Comparison of ENCODE assay signal across 20 cellular contexts in the genomic region with DNA sequence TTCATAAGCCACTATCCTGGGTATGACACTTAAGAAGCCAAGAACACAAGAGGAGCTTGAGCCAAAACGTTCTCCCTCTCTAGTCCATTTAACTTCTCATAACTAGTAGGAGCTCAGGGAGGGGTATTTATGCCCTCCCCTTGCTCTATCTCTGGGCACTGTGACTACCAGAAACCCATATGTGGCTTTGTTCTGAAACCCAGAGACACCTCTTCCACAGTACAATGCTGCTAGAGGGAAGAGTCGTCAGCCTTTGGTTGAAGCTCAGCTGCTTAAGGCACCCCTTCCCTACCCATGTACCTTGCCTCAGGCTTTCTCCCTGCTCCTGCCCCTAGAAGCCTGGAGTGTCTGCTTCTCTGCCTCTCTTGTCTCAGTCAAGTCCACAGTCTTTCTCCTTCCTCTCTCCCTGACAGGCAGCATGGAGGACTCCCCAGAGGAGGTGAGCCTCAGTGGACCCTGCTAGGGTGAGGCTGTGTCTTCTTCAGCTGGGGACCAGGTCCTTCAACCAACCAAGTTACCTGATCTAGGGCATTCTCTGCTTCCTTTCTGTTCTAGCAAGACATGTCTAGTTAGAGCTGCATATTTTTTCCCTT. TPM values are rescaled to one million over a fixed set of nuclear protein-coding genes. Genes with fewer than 3 reads are reported as not detected.
DNase-seq lines count a peak whose midpoint lies in the region; ATAC-seq and TF ChIP-seq lines count a peak whose summit lies in the region.
"Had no signal": no experiment of that assay in that cellular context is flagged by ENCODE, and none has a peak within 500 bp of the region (broad histone marks: within the 10 kb centered on the region; RNA-seq: fewer than 3 reads in every experiment).

No MANE protein-coding gene starts in this region.

- ATAC-seq in IMR-90 (ENCODE audit: low read depth) (no peak), GM21619 (IDR thresholded peaks at IDR 0.05; ENCODE audit: unreplicated experiment) (no peak)
- ATAC-seq: CD8-positive, alpha-beta T cell; GM23338 had no signal

- H3K9me3 Mint-ChIP-seq in activated CD4-positive, alpha-beta T cell treated with anti-CD3 and anti-CD28 coated beads, Interleukin-2, amount 10 ng/mL, durations not matched to agents 24 days and 14 days = no peaks in the 10 kb centered on the region
- peaks cover under 1% of the 10 kb centered on the region for H3K9me3 Mint-ChIP-seq in neural progenitor cell
- H3K9me3 Mint-ChIP-seq: CD8-positive, alpha-beta T cell; H9; HFFc6 had no signal

- no peaks in the 10 kb centered on the region for H3K36me3 Mint-ChIP-seq in activated CD4-positive, alpha-beta T cell treated with anti-CD3 and anti-CD28 coated beads, Interleukin-2, amount 10 ng/mL, durations not matched to agents 24 days and 14 days (ENCODE audit: low read depth)
- H3K36me3 Mint-ChIP-seq in neural progenitor cell = no peaks in the 10 kb centered on the region
- H3K36me3 Mint-ChIP-seq: CD4-positive, CD25-positive, alpha-beta regulatory T cell; CD8-positive, alpha-beta T cell had no signal

- H3K27me3 ChIP-seq in IMR-90 (ENCODE audit: control insufficient read depth, insufficient read depth, low read length) = no peaks in the 10 kb centered on the region
- H3K27me3 ChIP-seq in neural progenitor cell = no peaks in the 10 kb centered on the region
- H3K27me3 ChIP-seq in HAP-1 (ENCODE audit: low read depth) = peaks cover 10% of the 10 kb centered on the region
- H3K27me3 ChIP-seq: BLaER1 had no signal

- H3K27ac ChIP-seq in IMR-90 (ENCODE audit: insufficient read depth, low read length) = no peak overlapping the region
- H3K27ac ChIP-seq in neural progenitor cell = no peak overlapping the region
- H3K27ac ChIP-seq: 22Rv1, BLaER1, C4-2B had no signal

- TF ChIP-seq RAD21 in IMR-90 (IDR thresholded peaks at IDR 0.05; ENCODE audit: low read length) = no peak

- no peaks in the 10 kb centered on the region for H3K36me3 ChIP-seq in IMR-90 (ENCODE audit: control insufficient read depth, insufficient read depth, low read length)
- no peaks in the 10 kb centered on the region for H3K36me3 ChIP-seq in neural progenitor cell
- no peaks in the 10 kb centered on the region for H3K36me3 ChIP-seq in HAP-1 (replicated peaks)
- H3K36me3 ChIP-seq: BLaER1 had no signal

- no peaks in the 10 kb centered on the region for H3F3A ChIP-seq in neural progenitor cell (ENCODE audit: low read depth)

- CTCF ChIA-PET in IMR-90 (lab: Yijun Ruan, JAX) = no interaction called here

- no peaks in the 10 kb centered on the region for H3K79me1 ChIP-seq in IMR-90 (ENCODE audit: low read depth in 1 of 2, low read length in 2 of 2)

- H3K4me1 ChIP-seq in IMR-90 (ENCODE audit: control insufficient read depth, insufficient read depth, low read length) = peaks cover 12% of the 10 kb centered on the region
- H3K4me1 ChIP-seq in neural progenitor cell = no peaks in the 10 kb centered on the region
- peaks cover 5% of the 10 kb centered on the region; the same call in 1 of the 2 replicates for H3K4me1 ChIP-seq in HAP-1
- H3K4me1 ChIP-seq: BLaER1 had no signal

- intact Hi-C loops in activated CD4-positive, alpha-beta T cell treated with anti-CD3 and anti-CD28 coated beads, Interleukin-2, amount 10 ng/mL, durations not matched to agents 24 days and 14 days (cut with micrococcal nuclease) = no loop called here
- intact Hi-C loops in IMR-90 (cut with micrococcal nuclease) = no loop called here

- H3K56ac ChIP-seq in IMR-90 (ENCODE audit: extremely low read depth, insufficient read depth, low read length) = no peak overlapping the region

- in situ Hi-C loops in IMR-90 (cut with MboI; ENCODE audit: low sequenced_read_pairs) (no loop called here), HAP-1 (cut with MboI; ENCODE audit: low sequenced_read_pairs) (loop anchor here (10.0 kb wide), 1 partner anchor 226 kb away; no protein-coding TSS in a partner anchor)

- H2BK20ac ChIP-seq in IMR-90 (ENCODE audit: low read depth, low read length) = peak overlapping the region; percentile 39; the same call in 1 of the 2 replicates

- no peak overlapping the region; the same call in 1 of the 2 replicates for H2BK120ac ChIP-seq in IMR-90 (ENCODE audit: low read depth, low read length)

- H3K18ac ChIP-seq in IMR-90 (ENCODE audit: low read depth, low read length) = no peak overlapping the region; the same call in none of the 2 replicates

- no peak for TF ChIP-seq CTCF in IMR-90 (conservative IDR thresholded peaks at IDR 0.05; ENCODE audit: low read depth, low read length)
- no peak for TF ChIP-seq CTCF in choroid plexus epithelial cell (conservative IDR thresholded peaks at IDR 0.05; ENCODE audit: low read depth, low read length)
- no peak for TF ChIP-seq CTCF in neural progenitor cell (IDR thresholded peaks at IDR 0.05)

- peaks cover 4% of the 10 kb centered on the region for H3K9me1 ChIP-seq in IMR-90 (ENCODE audit: insufficient read depth, low read length)

- H2AK5ac ChIP-seq in IMR-90 (ENCODE audit: low read depth, low read length) = peak overlapping the region; percentile 30; the same call in 1 of the 2 replicates

- dilution Hi-C loops in IMR-90 (cut with HindIII; ENCODE audit: low sequenced_read_pairs, unreplicated experiment) = no loop called here

- H3K4me2 ChIP-seq in IMR-90 (ENCODE audit: low read depth, low read length) (no peak overlapping the region), neural progenitor cell (no peak overlapping the region)
- H3K4me2 ChIP-seq: BLaER1, GM23338 had no signal

- H2BK15ac ChIP-seq in IMR-90 (ENCODE audit: low read depth, low read length) = peak overlapping the region; percentile 26; the same call in 1 of the 3 replicates

- H3K79me2 ChIP-seq in neural progenitor cell (ENCODE audit: low read depth) = no peaks in the 10 kb centered on the region

- no peak overlapping the region for H4K5ac ChIP-seq in IMR-90 (ENCODE audit: low read depth, low read length)

- no peak overlapping the region for H3K23ac ChIP-seq in IMR-90 (ENCODE audit: low read depth, low read length)

- H3K9me3 ChIP-seq in IMR-90 (ENCODE audit: control insufficient read depth, insufficient read depth, low read length) = no peaks in the 10 kb centered on the region; the same call in 1 of the 2 replicates
- no peaks in the 10 kb centered on the region for H3K9me3 ChIP-seq in neural progenitor cell (ENCODE audit: low read depth)
- no peaks in the 10 kb centered on the region for H3K9me3 ChIP-seq in HAP-1
- H3K9me3 ChIP-seq: BLaER1 had no signal

- DNase-seq in activated CD4-positive, alpha-beta T cell treated with anti-CD3 and anti-CD28 coated beads, Interleukin-2, amount 10 ng/mL, durations not matched to agents 24 days and 14 days = peak; percentile 48
- DNase-seq in activated CD4-positive, alpha-beta T cell treated with anti-CD3 and anti-CD28 coated beads for 1 hour = no peak
- no peak for DNase-seq in IMR-90
- peak; percentile 8 for DNase-seq in choroid plexus epithelial cell (ENCODE audit: low read depth)
- DNase-seq in neural progenitor cell (ENCODE audit: low spot score) = no peak
- DNase-seq in RPMI8226 = no peak
- DNase-seq in HAP-1 (ENCODE audit: low spot score in 2 of 2) = no peak
- DNase-seq: Caco-2; CD4-positive, CD25-positive, alpha-beta regulatory T cell; CD8-positive, alpha-beta T cell; DMS153; DND-41; H9; HFFc6 had no signal

- WGBS in IMR-90 (ENCODE audit: extremely low coverage in 2 of 2, insufficient read length in 1 of 2), 2 experiments = no CpG with 5 or more reads among the region's 2 CpGs

- H2AFZ ChIP-seq in IMR-90 (replicated peaks; ENCODE audit: low read length, poor library complexity) = no peak overlapping the region
- H2AFZ ChIP-seq in neural progenitor cell (replicated peaks) = peak overlapping the region; percentile 26
- H2AFZ ChIP-seq: GM23338 had no signal

- no peak overlapping the region for H2AK9ac ChIP-seq in IMR-90 (replicated peaks; ENCODE audit: low read depth, low read length, poor library complexity)

- peaks cover 18% of the 10 kb centered on the region for H3K27me3 Mint-ChIP-seq in activated CD4-positive, alpha-beta T cell treated with anti-CD3 and anti-CD28 coated beads, Interleukin-2, amount 10 ng/mL, durations not matched to agents 24 days and 14 days
- H3K27me3 Mint-ChIP-seq in neural progenitor cell (ENCODE audit: insufficient read depth, low read depth) = peaks cover 5% of the 10 kb centered on the region

- H3K4me3 ChIP-seq in IMR-90 (ENCODE audit: insufficient read depth, low read depth, low read length) (no peak overlapping the region), choroid plexus epithelial cell (ENCODE audit: low read depth, low read length) (no peak overlapping the region), neural progenitor cell (no peak overlapping the region), HAP-1 (no peak overlapping the region)
- H3K4me3 ChIP-seq: BLaER1, GM23338 had no signal

- H3K4me1 Mint-ChIP-seq in activated CD4-positive, alpha-beta T cell treated with anti-CD3 and anti-CD28 coated beads, Interleukin-2, amount 10 ng/mL, durations not matched to agents 24 days and 14 days = no peaks in the 10 kb centered on the region
- H3K4me1 Mint-ChIP-seq in neural progenitor cell = no peaks in the 10 kb centered on the region
- H3K4me1 Mint-ChIP-seq: B cell; CD4-positive, CD25-positive, alpha-beta regulatory T cell; GM23338; H9 had no signal

- POLR2A ChIA-PET in IMR-90 (lab: Charles Lee; ENCODE audit: unreplicated experiment) = no interaction called here

- BruUV-seq in IMR-90 (replicated peaks; lab: Mats Ljungman, UMichigan) = no TSS peak

- 0 out of 2 replicates have a peak overlapping the region, but pooled peaks have one; percentile 4 for H3K4ac ChIP-seq in IMR-90 (ENCODE audit: low read depth, low read length)

- 0 out of 2 replicates have a peak overlapping the region, but pooled peaks have one; percentile 60 for H4K91ac ChIP-seq in IMR-90 (ENCODE audit: insufficient read depth, low read depth, low read length)

- H3K14ac ChIP-seq in IMR-90 (replicated peaks; ENCODE audit: low read depth, low read length) = no peak overlapping the region; the same call in 1 of the 2 replicates

- no peaks in the 10 kb centered on the region for H4K20me1 ChIP-seq in IMR-90 (ENCODE audit: insufficient read depth, low read length)
- no peaks in the 10 kb centered on the region for H4K20me1 ChIP-seq in neural progenitor cell (ENCODE audit: low read depth)
- H4K20me1 ChIP-seq: BLaER1 had no signal

- no peak overlapping the region for H2BK5ac ChIP-seq in IMR-90 (ENCODE audit: low read depth, low read length, poor library complexity, severe bottlenecking)

- no peak overlapping the region for H3K4me3 Mint-ChIP-seq in activated CD4-positive, alpha-beta T cell treated with anti-CD3 and anti-CD28 coated beads, Interleukin-2, amount 10 ng/mL, durations not matched to agents 24 days and 14 days
- H3K4me3 Mint-ChIP-seq in neural progenitor cell = no peak overlapping the region
- H3K4me3 Mint-ChIP-seq: B cell; CD4-positive, CD25-positive, alpha-beta regulatory T cell; CD8-positive, alpha-beta T cell; GM23338; H9; HFFc6 had no signal

- H3K9ac ChIP-seq in IMR-90 (ENCODE audit: low read depth, low read length) (no peak overlapping the region), neural progenitor cell (no peak overlapping the region)
- H3K9ac ChIP-seq: BLaER1 had no signal

- TF ChIP-seq POLR2A in IMR-90 (IDR thresholded peaks at IDR 0.05; ENCODE audit: low read depth, low read length) = no peak

- no peak overlapping the region for H4K8ac ChIP-seq in IMR-90 (ENCODE audit: low read depth in 2 of 2, low read length in 2 of 2)

- H3K27ac Mint-ChIP-seq in activated CD4-positive, alpha-beta T cell treated with anti-CD3 and anti-CD28 coated beads, Interleukin-2, amount 10 ng/mL, durations not matched to agents 24 days and 14 days = no peak overlapping the region
- H3K27ac Mint-ChIP-seq in neural progenitor cell = no peak overlapping the region
- H3K27ac Mint-ChIP-seq: B cell; CD4-positive, CD25-positive, alpha-beta regulatory T cell; CD8-positive, alpha-beta T cell; GM23338; H9; HFFc6 had no signal

RNA-seq across cellular contexts. Expression of gene USP47, which starts 23.1 kb away (rescaled TPM):
- 51.9 and 54.0 TPM in 2 replicates for total RNA-seq in activated CD4-positive, alpha-beta T cell treated with anti-CD3 and anti-CD28 coated beads, Interleukin-2, amount 10 ng/mL, durations not matched to agents 24 days and 14 days
- total RNA-seq in IMR-90 (2012; rRNA removed) (110 and 117 TPM in 2 replicates), neural progenitor cell (ENCODE audit: low replicate concordance) (55.1 and 71.7 TPM in 2 replicates)
- 12.4 and 15.0 TPM in 2 replicates for polyA plus RNA-seq in IMR-90 (2012; rRNA removed)
- polyA plus RNA-seq in IMR-90 (2012; cell fraction: cytosol; rRNA removed) = 3.8 and 5.9 TPM in 2 replicates
- 5.9 and 41.8 TPM in 2 replicates for polyA plus RNA-seq in IMR-90 (2012; cell fraction: nucleus; rRNA removed; ENCODE audit: low replicate concordance)

Comparison
In these comparisons a context has a peak if more than half of its experiments do, and no peak if none do; other contexts are left out.
1. DNase-seq: peak in activated CD4-positive, alpha-beta T cell treated with anti-CD3 and anti-CD28 coated beads, Interleukin-2, amount 10 ng/mL, durations not matched to agents 24 days and 14 days (single experiment) and choroid plexus epithelial cell (single experiment); none in activated CD4-positive, alpha-beta T cell treated with anti-CD3 and anti-CD28 coated beads for 1 hour (single experiment), IMR-90 (single experiment), neural progenitor cell (single experiment), RPMI8226 (single experiment) and HAP-1 (0 of 2).